Comparison of ENCODE assay signal across 1 cellular context in genomic region chr21:33109574-33110339, GRCh38.
TF ChIP-seq lines count a peak whose summit lies in the region.

No MANE protein-coding gene starts in this region.

TF ChIP-seq in K562, 482 proteins besides CTCF, POLR2A, EP300 and RAD21 (continued from another document):
- TF ChIP-seq RBM17 (IDR thresholded peaks at IDR 0.05; ENCODE audit: borderline replicate concordance, low read depth, low read length) (no peak), ZNF785 (CRISPR knock-in tag; IDR thresholded peaks at IDR 0.05) (no peak), FOSL1 (tag; conservative IDR thresholded peaks at IDR 0.05) (no peak), MGA (IDR thresholded peaks at IDR 0.05) (no peak)
